ENCODE assay signal across 7 cellular contexts in the genomic region with DNA sequence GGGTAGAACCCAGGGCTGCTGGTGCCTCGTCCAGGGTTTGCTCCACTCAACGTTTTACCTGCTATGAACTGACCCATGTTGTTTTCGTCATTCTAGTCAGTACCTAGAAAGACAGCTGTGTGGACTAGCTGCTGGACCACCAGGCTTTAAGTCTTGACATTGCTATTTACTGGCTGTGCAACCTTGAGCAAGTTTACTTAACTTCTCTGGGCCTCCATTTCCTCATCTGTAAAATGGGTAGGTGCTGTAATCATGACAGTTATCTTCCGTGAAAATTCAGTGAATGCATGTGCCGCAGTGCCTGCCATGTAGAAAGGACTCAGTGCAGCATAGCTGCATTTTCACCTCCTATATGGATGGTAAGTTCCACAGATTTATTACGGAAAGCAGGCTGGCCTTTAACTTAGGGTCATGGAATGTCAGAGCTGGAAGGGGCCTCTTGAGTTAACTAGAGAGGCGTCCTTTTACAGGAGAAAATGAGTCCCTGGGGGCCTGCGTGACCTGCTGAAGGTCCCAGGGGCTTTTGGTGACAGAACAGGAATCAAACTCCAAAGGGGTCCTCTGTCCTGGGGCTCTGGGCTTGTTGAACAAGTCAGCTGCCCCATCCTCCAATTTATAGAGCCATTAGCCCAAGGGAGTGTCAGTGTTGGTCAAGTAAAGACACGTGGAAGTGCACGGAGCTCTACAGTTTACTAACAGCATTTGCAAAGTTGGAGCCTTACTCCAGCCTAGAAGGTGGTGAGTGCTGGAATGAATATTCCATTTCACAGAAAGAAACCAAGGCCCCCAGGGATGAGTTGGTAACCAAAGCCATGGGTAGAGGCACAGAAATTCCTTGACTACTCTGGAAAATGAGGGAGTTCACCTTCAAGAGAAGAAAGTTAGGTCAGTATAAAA. TPM values are rescaled to one million over a fixed set of nuclear protein-coding genes. Genes with fewer than 3 reads are reported as not detected.
DNase-seq lines count a peak whose midpoint lies in the region; ATAC-seq and TF ChIP-seq lines count a peak whose summit lies in the region.

No MANE protein-coding gene starts in this region.

- DNase-seq in MM.1S (no peak), body of pancreas (no peak), mesendoderm (no peak), EL (no peak), SKM-1 (lab: John Stamatoyannopoulos, UW; ENCODE audit: unreplicated experiment) (no peak)

- H3K9me3 ChIP-seq in MM.1S (replicated peaks; ENCODE audit: insufficient read depth, low read length) (no peaks in the 10 kb centered on the region), body of pancreas (no peaks in the 10 kb centered on the region)

- H2BK120ac ChIP-seq in mesendoderm (ENCODE audit: low read depth, low read length) = peak overlapping the region; percentile 82

- TF ChIP-seq CTCF in MM.1S (IDR thresholded peaks at IDR 0.05; ENCODE audit: low read length) (no peak), body of pancreas (IDR thresholded peaks at IDR 0.05) (no peak)

- no peaks in the 10 kb centered on the region for H4K20me1 ChIP-seq in MM.1S (ENCODE audit: insufficient read depth, low read length)

- H3K9ac ChIP-seq in MM.1S (ENCODE audit: low read length) (peak overlapping the region; percentile 20; the same call in 1 of the 2 replicates), mesendoderm (ENCODE audit: low read length) (no peak overlapping the region)

- H3K79me1 ChIP-seq in mesendoderm (ENCODE audit: low read length) = no peaks in the 10 kb centered on the region

- intact Hi-C loops in body of pancreas (cut with DNase I) = no loop called here

- H4K5ac ChIP-seq in mesendoderm (ENCODE audit: low read length) = no peak overlapping the region

- H3K4ac ChIP-seq in mesendoderm (ENCODE audit: low read depth, low read length) = peak overlapping the region; percentile 84

- H3K18ac ChIP-seq in mesendoderm (ENCODE audit: low read length) = peak overlapping the region; percentile 53

- H3K4me2 ChIP-seq in MM.1S (ENCODE audit: low read depth, low read length) (peak overlapping the region; percentile 81; the same call in 1 of the 2 replicates), mesendoderm (ENCODE audit: low read length) (no peak overlapping the region)

- H3K79me2 ChIP-seq in MM.1S (ENCODE audit: low read length) (no peaks in the 10 kb centered on the region), mesendoderm (ENCODE audit: control insufficient read depth, insufficient read depth, low read length) (no peaks in the 10 kb centered on the region)

- H3F3A ChIP-seq in MM.1S (ENCODE audit: insufficient read depth, low read length) = peaks cover 13% of the 10 kb centered on the region; the same call in 1 of the 2 replicates

- no peaks in the 10 kb centered on the region for H3K27me3 ChIP-seq in MM.1S (replicated peaks; ENCODE audit: insufficient read depth, low read length)
- no peaks in the 10 kb centered on the region for H3K27me3 ChIP-seq in body of pancreas
- no peaks in the 10 kb centered on the region for H3K27me3 ChIP-seq in mesendoderm (ENCODE audit: insufficient read depth, low read length, poor library complexity)

- H3K56ac ChIP-seq in mesendoderm (ENCODE audit: low read length) = peak overlapping the region; percentile 29

- 80 to 81% methylated on average over 8 to 10 of the region's 10 CpGs for WGBS in body of pancreas, 2 donors
- no CpG with 5 or more reads among the region's 10 CpGs for WGBS in mesendoderm (ENCODE audit: extremely low coverage, insufficient coverage, low lambda C conversion rate)

- H3K4me3 ChIP-seq in MM.1S (ENCODE audit: low read length) = no peak overlapping the region
- no peak overlapping the region for H3K4me3 ChIP-seq in body of pancreas
- no peak overlapping the region for H3K4me3 ChIP-seq in mesendoderm (ENCODE audit: low read length)

- H2AK5ac ChIP-seq in mesendoderm (ENCODE audit: low read length) = peak overlapping the region; percentile 10

- peak overlapping the region; percentile 91 for H3K27ac ChIP-seq in MM.1S (ENCODE audit: low read length)
- H3K27ac ChIP-seq in body of pancreas = peak overlapping the region; percentile 43 to 98 (median 82)
- H3K27ac ChIP-seq in mesendoderm (ENCODE audit: low read depth, low read length) = peak overlapping the region; percentile 47
- peak overlapping the region; percentile 100 for H3K27ac ChIP-seq in temporal lobe (ENCODE audit: low read depth, low read length)

- H4K8ac ChIP-seq in mesendoderm (ENCODE audit: low read depth, low read length) = no peak overlapping the region

- H2BK5ac ChIP-seq in mesendoderm (ENCODE audit: low read length) = no peak overlapping the region

- H3K4me1 ChIP-seq in MM.1S (ENCODE audit: low read length) (peaks cover 26% of the 10 kb centered on the region), body of pancreas (peaks cover 47% of the 10 kb centered on the region), mesendoderm (ENCODE audit: control insufficient read depth, low read depth, low read length) (peaks cover 22% of the 10 kb centered on the region)

- H3K36me3 ChIP-seq in MM.1S (replicated peaks; ENCODE audit: insufficient read depth, low read length) (no peaks in the 10 kb centered on the region), body of pancreas (replicated peaks in 1 of 2; ENCODE audit: insufficient read depth in 1 of 2, low read depth in 2 of 2) (no peaks in the 10 kb centered on the region), mesendoderm (ENCODE audit: control insufficient read depth, insufficient read depth, low read length) (no peaks in the 10 kb centered on the region)

- H3K23ac ChIP-seq in mesendoderm (ENCODE audit: low read length) = no peak overlapping the region

- ATAC-seq in body of pancreas = no peak
- no peak for ATAC-seq in HG03520 (IDR thresholded peaks at IDR 0.05; ENCODE audit: unreplicated experiment)

- no peak for TF ChIP-seq POLR2A in body of pancreas (IDR thresholded peaks at IDR 0.05)

- H3K9me2 ChIP-seq in MM.1S (replicated peaks; ENCODE audit: insufficient read depth, low read length) = no peaks in the 10 kb centered on the region

- peak overlapping the region; percentile 4 for H2BK15ac ChIP-seq in mesendoderm (replicated peaks; ENCODE audit: low read depth)

- 0 out of 2 replicates have a peak overlapping the region, but pooled peaks have one; percentile 19 for H2AFZ ChIP-seq in MM.1S (ENCODE audit: low read length)

RNA-seq across cellular contexts. Expression of a gene that starts 12.0 kb away (rescaled TPM):
- total RNA-seq in body of pancreas (over 10,000 TPM; 10,129 to 14,092 TPM), temporal lobe (8,183 TPM)
- 112 TPM for polyA plus RNA-seq in mesendoderm (2013, experiment 1 of 2)
- polyA plus RNA-seq in mesendoderm (2013, experiment 2 of 2) = 116 TPM

RNA-seq across cellular contexts. Expression of a gene that starts 38.1 kb away (rescaled TPM):
- 10 to 100 TPM; 55.0 to 62.3 TPM for total RNA-seq in body of pancreas
- polyA plus RNA-seq in mesendoderm (2013, experiment 1 of 2) = 50.0 TPM
- 51.8 TPM for polyA plus RNA-seq in mesendoderm (2013, experiment 2 of 2)
- 34.2 TPM for total RNA-seq in temporal lobe

Comparison
In these comparisons a context has a peak if more than half of its experiments do, and no peak if none do; other contexts are left out.
1. H3K27ac ChIP-seq: peak in every context shown above with its lines; median percentile 100 in temporal lobe; 91 in MM.1S; 82 in body of pancreas; 47 in mesendoderm.